In the genomic region with DNA sequence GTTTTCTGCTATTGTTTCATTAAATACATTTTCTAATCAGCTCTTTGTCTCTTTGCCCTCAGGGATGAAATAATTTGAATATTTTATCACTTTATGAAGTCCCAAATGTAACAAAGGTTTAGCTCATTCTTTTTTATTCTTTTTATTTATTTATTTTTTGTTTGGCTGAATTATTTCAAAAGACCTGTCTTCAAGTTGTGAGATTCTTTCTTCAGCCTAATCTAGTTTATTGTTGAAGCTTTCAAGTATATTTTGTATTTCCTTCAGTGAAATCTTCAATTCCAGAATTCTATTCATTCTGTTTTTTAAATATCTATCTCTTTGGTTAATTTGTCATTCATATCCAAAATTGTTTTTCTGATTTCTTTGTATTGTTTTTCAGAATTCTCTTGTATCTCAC, we compare ENCODE assay signal across 13 cellular contexts. TPM values are rescaled to one million over a fixed set of nuclear protein-coding genes. Genes with fewer than 3 reads are reported as not detected.
"Had no signal": no experiment of that assay in that cellular context is flagged by ENCODE, and none has a peak within 500 bp of the region (broad histone marks: within the 10 kb centered on the region; RNA-seq: fewer than 3 reads in every experiment).

No MANE protein-coding gene starts in this region.

- H3K27ac Mint-ChIP-seq: endodermal cell had no signal

- H3K4me1 Mint-ChIP-seq: endodermal cell had no signal

- H3K4me3 Mint-ChIP-seq: endodermal cell had no signal

- DNase-seq: activated T-cell treated with anti-CD3 and anti-CD28 coated beads, Interleukin-2, amount 50 U/mL, for 4 hours; dermis blood vessel endothelial cell; endodermal cell; stimulated activated CD4-positive, alpha-beta T cell treated with anti-CD3 and anti-CD28 coated beads, Interleukin-4, amount 100 ng/mL, for 1 hour; stimulated activated CD8-positive, alpha-beta memory T cell treated with anti-CD3 and anti-CD28 coated beads, Interleukin-4, amount 100 ng/mL, for 48 hours; SW 1271; T-helper 9 cell; tibial artery; uterus had no signal

RNA-seq across cellular contexts. Expression of a gene that starts 10.8 kb away (rescaled TPM):
- total RNA-seq: cerebellum, dermis blood vessel endothelial cell, endodermal cell, hepatocyte, kidney epithelial cell, renal cortical epithelial cell had no signal
- polyA plus RNA-seq: hepatocyte had no signal

RNA-seq across cellular contexts. Expression of a gene that starts 55.9 kb away (rescaled TPM):
- total RNA-seq: cerebellum, dermis blood vessel endothelial cell, kidney epithelial cell, renal cortical epithelial cell had no signal
